1 cellular context compared by ENCODE assay signal in genomic region chr2:217623513-217623912, GRCh38.
TF ChIP-seq lines count a peak whose summit lies in the region.

No MANE protein-coding gene starts in this region.

TF ChIP-seq in HCT116, 20 proteins besides CTCF, POLR2A, EP300 and RAD21:
- no peak for TF ChIP-seq CBX3 (IDR thresholded peaks at IDR 0.05; ENCODE audit: low read depth)
- no peak for TF ChIP-seq FOSL1 (IDR thresholded peaks at IDR 0.05; ENCODE audit: low read depth)
- TF ChIP-seq EGR1 (IDR thresholded peaks at IDR 0.05; ENCODE audit: low read depth), result no peak
- TF ChIP-seq ZFX (IDR thresholded peaks at IDR 0.05), result no peak
- TF ChIP-seq MAX (IDR thresholded peaks at IDR 0.05), result no peak
- TF ChIP-seq YY1 (IDR thresholded peaks at IDR 0.05; ENCODE audit: extremely low read depth, insufficient replicate concordance, low read depth, low read length), result no peak
- TF ChIP-seq ZBTB33 (IDR thresholded peaks at IDR 0.05; ENCODE audit: extremely low read depth, insufficient replicate concordance, low read length), result no peak
- TF ChIP-seq EZH2phosphoT487 (IDR thresholded peaks at IDR 0.05; ENCODE audit: borderline replicate concordance), result no peak
- no peak for TF ChIP-seq SIN3A (IDR thresholded peaks at IDR 0.05; ENCODE audit: low read depth)
- TF ChIP-seq POLR2AphosphoS5 (IDR thresholded peaks at IDR 0.05; ENCODE audit: low read depth, low read length), result no peak
- TF ChIP-seq JUND (IDR thresholded peaks at IDR 0.05), result no peak
- no peak for TF ChIP-seq ZNF274 (IDR thresholded peaks at IDR 0.05; ENCODE audit: low read depth, low read length)
- TF ChIP-seq REST (IDR thresholded peaks at IDR 0.05; ENCODE audit: low read depth), result no peak
- TF ChIP-seq CEBPB (IDR thresholded peaks at IDR 0.05; ENCODE audit: low read depth), result no peak
- TF ChIP-seq SP1 (IDR thresholded peaks at IDR 0.05; ENCODE audit: low read depth), result no peak
- no peak for TF ChIP-seq ATF3 (IDR thresholded peaks at IDR 0.05)
